ENCODE assay signal across 17 cellular contexts in the genomic region with DNA sequence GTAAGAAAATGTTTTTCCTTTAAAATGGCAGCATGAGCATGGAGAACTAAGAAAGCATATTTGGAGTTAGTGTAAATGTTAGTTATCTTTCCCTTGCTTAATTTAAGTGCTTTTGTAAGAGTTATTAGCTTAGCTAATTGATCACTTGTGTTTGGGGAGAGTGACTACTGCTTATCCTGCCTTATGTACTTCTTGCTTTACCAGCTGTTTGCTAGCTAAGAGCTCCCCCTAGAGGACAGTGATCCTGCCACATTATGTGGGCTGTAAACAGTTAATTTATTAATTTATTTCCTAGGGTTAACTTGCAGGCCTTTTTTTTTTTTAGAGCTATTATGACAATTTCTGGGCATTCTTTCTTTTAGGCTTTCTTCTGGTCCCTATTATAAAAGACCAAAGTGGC.
DNase-seq lines count a peak whose midpoint lies in the region; ATAC-seq and TF ChIP-seq lines count a peak whose summit lies in the region.
"Had no signal": no experiment of that assay in that cellular context is flagged by ENCODE, and none has a peak within 500 bp of the region (broad histone marks: within the 10 kb centered on the region; RNA-seq: fewer than 3 reads in every experiment).

No MANE protein-coding gene starts in this region.

- H3K27ac ChIP-seq in WERI-Rb-1, result no peak overlapping the region
- H3K27ac ChIP-seq: testis had no signal

- no peak overlapping the region for H3K4me3 ChIP-seq in WERI-Rb-1 (ENCODE audit: low read depth, low read length)
- H3K4me3 ChIP-seq: testis had no signal

- H3K36me3 ChIP-seq in WERI-Rb-1, result no peaks in the 10 kb centered on the region

- no peak for ATAC-seq in HG02970 (IDR thresholded peaks at IDR 0.05; ENCODE audit: low FRiP score, unreplicated experiment)
- ATAC-seq: activated T-cell treated with anti-CD3 and anti-CD28 coated beads, Interleukin-2, amount 50 U/mL, for 4 hours had no signal

- DNase-seq in DMS53 (lab: John Stamatoyannopoulos, UW) (peak; percentile 52), DMS53 treated with DMSO at 0.1 percent for 48 hours (lab: John Stamatoyannopoulos, UW; ENCODE audit: unreplicated experiment) (no peak), WERI-Rb-1 (no peak), kidney tubule cell (ENCODE audit: low spot score) (peak; percentile 15), middle frontal gyrus (ENCODE audit: extremely low spot score, low spot score) (no peak)
- DNase-seq in activated T-cell treated with anti-CD3 and anti-CD28 coated beads, Interleukin-2, amount 50 U/mL, for 1 hour, result no peak
- DNase-seq: activated CD4-positive, CD25-positive, alpha-beta regulatory T cell treated with anti-CD3 and anti-CD28 coated beads, Interleukin-2, amount 50 U/mL, for 72 hours; activated T-cell treated with anti-CD3 and anti-CD28 coated beads, Interleukin-2, amount 50 U/mL, for 4 hours; amygdala; Caco-2; foreskin fibroblast; Kasumi-1; NCI-H2171 treated with DMSO at 0.1 percent for 48 hours; posterior cingulate gyrus; testis had no signal

- TF ChIP-seq CTCF in LNCAP (IDR thresholded peaks at IDR 0.05) (peak; percentile 39; the same call in 1 of the 2 replicates), WERI-Rb-1 (IDR thresholded peaks at IDR 0.05; ENCODE audit: low read depth, low read length) (peak; percentile 34; the same call in 1 of the 2 replicates)

- H3K27me3 ChIP-seq in WERI-Rb-1 (ENCODE audit: insufficient read depth, low read depth, severe bottlenecking), result no peaks in the 10 kb centered on the region
- H3K27me3 ChIP-seq: testis had no signal

- H3K9me3 ChIP-seq in WERI-Rb-1 (ENCODE audit: severe bottlenecking), result peaks cover 7% of the 10 kb centered on the region
- H3K9me3 ChIP-seq: Caco-2, testis had no signal

Comparison
In these comparisons a context has a peak if more than half of its experiments do, and no peak if none do; other contexts are left out.
1. DNase-seq: peak in DMS53 (single experiment) and kidney tubule cell (single experiment); none in DMS53 treated with DMSO at 0.1 percent for 48 hours (single experiment), WERI-Rb-1 (single experiment), middle frontal gyrus (single experiment) and activated T-cell treated with anti-CD3 and anti-CD28 coated beads, Interleukin-2, amount 50 U/mL, for 1 hour (single experiment).